Comparison of ENCODE assay signal across 8 cellular contexts in genomic region chr16:83701494-83701893, GRCh38.
A peak's percentile ranks its signal among the peaks of the same experiment; 100 is the strongest.
DNase-seq lines count a peak whose midpoint lies in the region; ATAC-seq and TF ChIP-seq lines count a peak whose summit lies in the region.
"Had no signal": no experiment of that assay in that cellular context is flagged by ENCODE, and none has a peak within 500 bp of the region (broad histone marks: within the 10 kb centered on the region; RNA-seq: fewer than 3 reads in every experiment).

No MANE protein-coding gene starts in this region.

- no peak for ATAC-seq in GM18870 (IDR thresholded peaks at IDR 0.05; ENCODE audit: unreplicated experiment)
- ATAC-seq: left colon had no signal

- TF ChIP-seq CTCF in GM12865 (IDR thresholded peaks at IDR 0.05; ENCODE audit: insufficient read depth, low read depth, low read length, missing control alignments): no peak

- DNase-seq in GM12865 (ENCODE audit: low read depth): peak; percentile 38
- peak; percentile 22 for DNase-seq in LoVo (ENCODE audit: low spot score)
- peak; percentile 81 for DNase-seq in astrocyte of the hippocampus (ENCODE audit: low read depth, low spot score)
- peak; percentile 82 for DNase-seq in myocyte (ENCODE audit: low read depth)
- no peak for DNase-seq in dedifferentiated amniotic fluid mesenchymal stem cell (ENCODE audit: extremely low spot score)
- DNase-seq in Ammon's horn (ENCODE audit: low spot score): no peak

- no peak overlapping the region for H3K4me3 ChIP-seq in GM12865 (ENCODE audit: low read depth, low read length)

Comparison
In these comparisons a context has a peak if more than half of its experiments do, and no peak if none do; other contexts are left out.
1. DNase-seq: peak in GM12865 (single experiment), LoVo (single experiment), astrocyte of the hippocampus (single experiment) and myocyte (single experiment); none in dedifferentiated amniotic fluid mesenchymal stem cell (single experiment) and Ammon's horn (single experiment).